In the genomic region with DNA sequence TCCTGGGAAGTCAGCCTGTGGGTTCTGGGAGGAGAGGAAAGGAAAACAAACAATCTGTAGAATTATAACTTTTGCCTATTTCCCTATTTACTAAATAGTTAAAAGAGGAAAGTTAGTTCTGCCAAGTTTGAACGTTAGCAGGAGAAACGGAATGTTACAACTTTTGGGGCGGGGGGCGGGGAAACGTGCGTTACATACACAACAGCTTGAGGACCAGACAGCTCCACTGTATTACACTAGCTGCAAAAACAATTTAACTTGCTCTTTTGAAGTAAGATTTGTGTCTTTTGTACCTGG, we compare ENCODE assay signal across 8 cellular contexts. TPM values are rescaled to one million over a fixed set of nuclear protein-coding genes. Genes with fewer than 3 reads are reported as not detected.
A peak's percentile ranks its signal among the peaks of the same experiment; 100 is the strongest.
DNase-seq lines count a peak whose midpoint lies in the region; ATAC-seq, FAIRE-seq and TF ChIP-seq lines count a peak whose summit lies in the region.

No MANE protein-coding gene starts in this region.

- H3K4me2 ChIP-seq in K562 (ENCODE audit: insufficient read depth, low read length) = peak overlapping the region; percentile 79

- no peaks in the 10 kb centered on the region for H3K9me3 Mint-ChIP-seq in activated naive CD4-positive, alpha-beta T cell treated with anti-CD3 and anti-CD28 coated beads, Interleukin-2, amount 10 ng/mL, durations not matched to agents 7 days and 5 days
- no peaks in the 10 kb centered on the region for H3K9me3 Mint-ChIP-seq in memory B cell

- H3K79me2 ChIP-seq in K562 (ENCODE audit: control insufficient read depth, insufficient read depth, low read length) = no peaks in the 10 kb centered on the region

- POLR2A ChIA-PET in K562 (lab: Yijun Ruan, JAX) = interaction anchor here (1.0 to 1.5 kb wide), 2 partner anchors 8 to 11 kb away, joined by 3 to 4 read pairs; no protein-coding TSS in a partner anchor

- CTCF ChIA-PET in activated naive CD4-positive, alpha-beta T cell treated with anti-CD3 and anti-CD28 coated beads, Interleukin-2, amount 10 ng/mL, durations not matched to agents 7 days and 5 days (lab: Charles Lee) = interaction anchor here (0.7 to 2.8 kb wide), 9 partner anchors 11 to 654 kb away, joined by 3 to 11 read pairs (median 5); no protein-coding TSS in a partner anchor
- CTCF ChIA-PET in K562 (lab: Yijun Ruan, JAX; ENCODE audit: low intra/inter-chr PET ratio) = no interaction called here

- in situ Hi-C loops in K562 (cut with MboI) = no loop called here

- 51% methylated on average over 4 of the region's 6 CpGs for WGBS in K562 (ENCODE audit: insufficient coverage, low coverage, missing lambda C conversion rate)
- 6 to 7% methylated on average over 6 of the region's 6 CpGs for WGBS in upper lobe of left lung, 2 donors

- H3K4me1 ChIP-seq in K562 (replicated peaks in 1 of 2; ENCODE audit: control insufficient read depth in 2 of 2, insufficient read depth in 2 of 2, low read length in 2 of 2) (peaks cover 7 to 13% of the 10 kb centered on the region in 2 experiments; a peak in 4 of 5 replicates), upper lobe of left lung (peaks cover 27 to 46% (median 34%) of the 10 kb centered on the region in 4 donors)

- DNase-seq in activated naive CD4-positive, alpha-beta T cell treated with anti-CD3 and anti-CD28 coated beads, Interleukin-2, amount 10 ng/mL, durations not matched to agents 7 days and 5 days = no peak
- no peak for DNase-seq in activated naive CD4-positive, alpha-beta T cell (lab: John Stamatoyannopoulos, UW)
- DNase-seq in K562 (ENCODE audit: extremely low read depth in 1 of 4, low spot score in 3 of 4) = no peak
- no peak for DNase-seq in memory B cell (ENCODE audit: low spot score in 2 of 2)
- no peak for DNase-seq in upper lobe of left lung
- DNase-seq in NCI-H510A treated with DMSO at 0.1 percent for 48 hours (lab: John Stamatoyannopoulos, UW) = no peak
- DNase-seq in D341Med (ENCODE audit: low spot score) = no peak

- no peaks in the 10 kb centered on the region for H3K36me3 ChIP-seq in K562 (ENCODE audit: control insufficient read depth, insufficient read depth, low read length)
- no peaks in the 10 kb centered on the region for H3K36me3 ChIP-seq in upper lobe of left lung

- intact Hi-C loops in K562 (cut with micrococcal nuclease) = loop anchor here (2.0 to 5.0 kb wide), 4 partner anchors 247 to 653 kb away; no protein-coding TSS in a partner anchor

- no peak for FAIRE-seq in K562 (lab: Jason Lieb, UNC)

- H3K4me3 ChIP-seq in K562 (peak overlapping the region; percentile 43), upper lobe of left lung (peak overlapping the region; percentile 39 to 60 (median 52))

- H3K4me1 Mint-ChIP-seq in activated naive CD4-positive, alpha-beta T cell treated with anti-CD3 and anti-CD28 coated beads, Interleukin-2, amount 10 ng/mL, durations not matched to agents 7 days and 5 days = peaks cover 90% of the 10 kb centered on the region
- H3K4me1 Mint-ChIP-seq in memory B cell = peaks cover 32% of the 10 kb centered on the region

- TF ChIP-seq RAD21 in K562 (CRISPR knock-in tag; conservative IDR thresholded peaks at IDR 0.05 in 1 of 2, IDR thresholded peaks at IDR 0.05 in 1 of 2) = no peak

- no peaks in the 10 kb centered on the region for H3K9me3 ChIP-seq in K562 (replicated peaks; ENCODE audit: control insufficient read depth, insufficient read depth, low read depth, low read length)
- H3K9me3 ChIP-seq in upper lobe of left lung = no peaks in the 10 kb centered on the region

- H3K27me3 ChIP-seq in K562 (ENCODE audit: control insufficient read depth in 2 of 2, insufficient read depth in 2 of 2, low read length in 2 of 2) = no peaks in the 10 kb centered on the region
- no peaks in the 10 kb centered on the region for H3K27me3 ChIP-seq in upper lobe of left lung

- ATAC-seq in K562 (no peak), memory B cell (ENCODE audit: low read depth) (no peak), upper lobe of left lung (ENCODE audit: low FRiP score in 2 of 2) (no peak), GM21526 (IDR thresholded peaks at IDR 0.05; ENCODE audit: low FRiP score, unreplicated experiment) (no peak)

- TF ChIP-seq EP300 in K562 (IDR thresholded peaks at IDR 0.05; ENCODE audit: low read length) (no peak), upper lobe of left lung (IDR thresholded peaks at IDR 0.05) (no peak)

- BruUV-seq in K562 (replicated peaks; lab: Mats Ljungman, UMichigan) = no TSS peak

- H3K36me3 Mint-ChIP-seq in activated naive CD4-positive, alpha-beta T cell treated with anti-CD3 and anti-CD28 coated beads, Interleukin-2, amount 10 ng/mL, durations not matched to agents 7 days and 5 days = peaks cover 38% of the 10 kb centered on the region
- no peaks in the 10 kb centered on the region for H3K36me3 Mint-ChIP-seq in memory B cell

- TF ChIP-seq CTCF in K562 (IDR thresholded peaks at IDR 0.05 in 2 of 3, conservative IDR thresholded peaks at IDR 0.05 in 1 of 3; ENCODE audit: insufficient read depth in 2 of 3, low read depth in 1 of 3, low read length in 3 of 3) (no peak), upper lobe of left lung (IDR thresholded peaks at IDR 0.05) (no peak)

- peak overlapping the region; percentile 84 for H3K4me3 Mint-ChIP-seq in activated naive CD4-positive, alpha-beta T cell treated with anti-CD3 and anti-CD28 coated beads, Interleukin-2, amount 10 ng/mL, durations not matched to agents 7 days and 5 days
- peak overlapping the region; percentile 95 for H3K4me3 Mint-ChIP-seq in memory B cell

- H3K27ac ChIP-seq in K562 (ENCODE audit: extremely low read depth, low read depth, low read length) (no peak overlapping the region), upper lobe of left lung (peak overlapping the region; percentile 77 to 87 (median 83))

- no peaks in the 10 kb centered on the region for H4K20me1 ChIP-seq in K562 (replicated peaks; ENCODE audit: control insufficient read depth, insufficient read depth, low read length)

- H3K9ac ChIP-seq in K562 (ENCODE audit: insufficient read depth in 1 of 2, low read depth in 2 of 2, low read length in 2 of 2) = peak overlapping the region in 1 of 2 experiments; percentile 45; a peak in 1 of 4 replicates

- peak overlapping the region; percentile 81 for H3K27ac Mint-ChIP-seq in activated naive CD4-positive, alpha-beta T cell treated with anti-CD3 and anti-CD28 coated beads, Interleukin-2, amount 10 ng/mL, durations not matched to agents 7 days and 5 days
- H3K27ac Mint-ChIP-seq in memory B cell = peak overlapping the region; percentile 95

- peak overlapping the region; percentile 86 for H2AFZ ChIP-seq in K562 (ENCODE audit: low read depth, low read length)

- H3K9me1 ChIP-seq in K562 (ENCODE audit: control insufficient read depth, insufficient read depth, low read length) = no peaks in the 10 kb centered on the region

- H3K27me3 Mint-ChIP-seq in activated naive CD4-positive, alpha-beta T cell treated with anti-CD3 and anti-CD28 coated beads, Interleukin-2, amount 10 ng/mL, durations not matched to agents 7 days and 5 days = peaks cover 35% of the 10 kb centered on the region
- no peaks in the 10 kb centered on the region for H3K27me3 Mint-ChIP-seq in memory B cell

- no peak for TF ChIP-seq POLR2A in K562 (conservative IDR thresholded peaks at IDR 0.05)
- TF ChIP-seq POLR2A in upper lobe of left lung (IDR thresholded peaks at IDR 0.05) = no peak

TF ChIP-seq in K562, 482 proteins besides CTCF, POLR2A, EP300 and RAD21:
- TF ChIP-seq ILF3 (IDR thresholded peaks at IDR 0.05; ENCODE audit: borderline replicate concordance) = no peak
- TF ChIP-seq, protein P1, sequence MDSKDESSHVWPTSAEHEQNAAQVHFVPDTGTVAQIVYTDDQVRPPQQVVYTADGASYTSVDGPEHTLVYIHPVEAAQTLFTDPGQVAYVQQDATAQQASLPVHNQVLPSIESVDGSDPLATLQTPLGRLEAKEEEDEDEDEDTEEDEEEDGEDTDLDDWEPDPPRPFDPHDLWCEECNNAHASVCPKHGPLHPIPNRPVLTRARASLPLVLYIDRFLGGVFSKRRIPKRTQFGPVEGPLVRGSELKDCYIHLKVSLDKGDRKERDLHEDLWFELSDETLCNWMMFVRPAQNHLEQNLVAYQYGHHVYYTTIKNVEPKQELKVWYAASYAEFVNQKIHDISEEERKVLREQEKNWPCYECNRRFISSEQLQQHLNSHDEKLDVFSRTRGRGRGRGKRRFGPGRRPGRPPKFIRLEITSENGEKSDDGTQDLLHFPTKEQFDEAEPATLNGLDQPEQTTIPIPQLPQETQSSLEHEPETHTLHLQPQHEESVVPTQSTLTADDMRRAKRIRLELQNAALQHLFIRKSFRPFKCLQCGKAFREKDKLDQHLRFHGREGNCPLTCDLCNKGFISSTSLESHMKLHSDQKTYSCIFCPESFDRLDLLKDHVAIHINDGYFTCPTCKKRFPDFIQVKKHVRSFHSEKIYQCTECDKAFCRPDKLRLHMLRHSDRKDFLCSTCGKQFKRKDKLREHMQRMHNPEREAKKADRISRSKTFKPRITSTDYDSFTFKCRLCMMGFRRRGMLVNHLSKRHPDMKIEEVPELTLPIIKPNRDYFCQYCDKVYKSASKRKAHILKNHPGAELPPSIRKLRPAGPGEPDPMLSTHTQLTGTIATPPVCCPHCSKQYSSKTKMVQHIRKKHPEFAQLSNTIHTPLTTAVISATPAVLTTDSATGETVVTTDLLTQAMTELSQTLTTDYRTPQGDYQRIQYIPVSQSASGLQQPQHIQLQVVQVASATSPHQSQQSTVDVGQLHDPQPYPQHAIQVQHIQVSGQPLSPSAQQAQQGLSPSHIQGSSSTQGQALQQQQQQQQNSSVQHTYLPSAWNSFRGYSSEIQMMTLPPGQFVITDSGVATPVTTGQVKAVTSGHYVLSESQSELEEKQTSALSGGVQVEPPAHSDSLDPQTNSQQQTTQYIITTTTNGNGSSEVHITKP (IDR thresholded peaks at IDR 0.05; ENCODE audit: partially characterized antibody) = peak; percentile 83
TF ChIP-seq in K562: peak in this region for 1.

RNA-seq across cellular contexts. Expression of gene PRDM1, which starts 0.5 kb away (rescaled TPM):
- 1.9 and 4.4 TPM in 2 replicates for total RNA-seq in K562 (2011; cell fraction: chromatin; rRNA removed; ENCODE audit: low replicate concordance)
- total RNA-seq in K562 (2011; cell fraction: nucleolus; rRNA removed) = 1.1 and 1.3 TPM in 2 replicates
- total RNA-seq in K562 (2011; cell fraction: nucleoplasm; rRNA removed) = 0.95 and 1.1 TPM in 2 replicates
- total RNA-seq in K562 (2014; rRNA removed) = 0.27 and 0.29 TPM in 2 replicates
- 0.40 and 0.61 TPM in 2 replicates for total RNA-seq in K562 (2014; rRNA removed; fragmentation: Illumina TruSeq; extraction: Trizol)
- 0.19 and 0.47 TPM in 2 replicates for total RNA-seq in K562 (2015; rRNA removed; fragmentation: Illumina TruSeq; extraction: Trizol)
- total RNA-seq in K562 (2021) = 0.67 and 0.86 TPM in 2 replicates
- polyA plus RNA-seq in K562 (2011; rRNA removed) = 0.18 and 0.21 TPM in 2 replicates
- 0.07 and 0.36 TPM in 2 replicates for polyA plus RNA-seq in K562 (2011; cell fraction: cytosol; rRNA removed)
- polyA plus RNA-seq in K562 (2011; cell fraction: nucleus; rRNA removed) = 0.11 and 1.1 TPM in 2 replicates
- 0.89 and 1.1 TPM in 2 replicates for polyA plus RNA-seq in K562 (2012)
- polyA plus RNA-seq in K562 (2014; fragmentation: Illumina TruSeq; extraction: Trizol) = 0.89 and 1.4 TPM in 2 replicates
- under 1 TPM; 0.20 to 0.21 TPM for polyA plus RNA-seq in K562 (2014; fragmentation: Nextera tagmentation; extraction: Ambion mirVana)
- 0.09 and 0.13 TPM in 2 replicates for polyA plus RNA-seq in K562 (2014; rRNA removed)
- 0.18 and 0.98 TPM in 2 replicates for polyA minus RNA-seq in K562 (2011; rRNA and poly(A)+ RNA removed)
- polyA minus RNA-seq in K562 (2011; cell fraction: cytosol; rRNA and poly(A)+ RNA removed) = 1.1 and 1.6 TPM in 2 replicates
- 0.94 and 1.00 TPM in 2 replicates for polyA minus RNA-seq in K562 (2011; cell fraction: nucleus; rRNA and poly(A)+ RNA removed)
- total RNA-seq in upper lobe of left lung = 10 to 100 TPM in 5 of 6 donors, 1 to 10 TPM in 1; 6.2 to 32.2 (median 12.9) TPM
